ENCODE assay signal across 25 cellular contexts in the genomic region with DNA sequence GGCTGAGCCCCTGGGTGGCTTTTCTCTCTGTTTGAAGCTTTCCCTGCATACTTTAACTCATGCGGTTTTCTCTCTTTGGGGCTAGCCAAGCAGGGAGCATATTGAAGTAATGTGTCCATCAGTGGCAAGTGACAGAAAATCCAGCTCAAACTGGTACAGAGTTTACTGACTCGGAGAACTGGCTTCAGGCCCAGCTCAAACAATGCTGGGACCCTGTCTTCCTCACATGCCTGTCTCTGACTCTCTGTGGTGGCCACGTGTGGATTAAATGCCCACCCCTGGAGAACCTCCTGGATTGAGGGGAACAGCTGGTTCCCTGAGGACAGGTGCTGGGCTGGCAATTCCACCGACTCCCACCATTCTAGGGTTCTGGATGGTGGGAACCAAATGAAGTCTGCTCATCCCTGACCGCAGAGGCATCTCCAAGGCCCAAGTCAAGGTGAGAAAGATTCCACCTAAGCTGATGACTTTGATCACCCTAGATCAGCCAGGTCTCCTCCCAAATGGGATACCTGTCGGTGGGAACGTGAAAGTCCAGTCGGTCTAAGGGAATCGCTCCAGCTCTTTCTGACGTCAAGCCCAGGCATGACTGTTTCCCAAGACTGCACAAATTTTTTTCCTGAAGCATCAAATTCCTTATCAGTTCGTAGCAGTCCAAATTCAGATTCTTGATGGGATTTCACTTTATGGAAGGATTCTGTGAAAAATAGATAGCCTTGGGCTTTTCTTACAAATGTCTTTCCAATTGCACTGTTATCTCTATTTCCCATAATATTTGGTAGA. TPM values are rescaled to one million over a fixed set of nuclear protein-coding genes. Genes with fewer than 3 reads are reported as not detected.
DNase-seq lines count a peak whose midpoint lies in the region; ATAC-seq, FAIRE-seq and TF ChIP-seq lines count a peak whose summit lies in the region.
"Had no signal": no experiment of that assay in that cellular context is flagged by ENCODE, and none has a peak within 500 bp of the region (broad histone marks: within the 10 kb centered on the region; RNA-seq: fewer than 3 reads in every experiment).

No MANE protein-coding gene starts in this region.

- H3K9ac ChIP-seq in K562 (ENCODE audit: insufficient read depth in 1 of 2, low read depth in 2 of 2, low read length in 2 of 2) (no peak overlapping the region), neural progenitor cell (no peak overlapping the region)
- H3K9ac ChIP-seq: BLaER1 had no signal

- H4K20me1 ChIP-seq in K562 (replicated peaks; ENCODE audit: control insufficient read depth, insufficient read depth, low read length) (no peaks in the 10 kb centered on the region), neural progenitor cell (ENCODE audit: low read depth) (no peaks in the 10 kb centered on the region)
- H4K20me1 ChIP-seq: BLaER1 had no signal

- WGBS in K562 (ENCODE audit: insufficient coverage, low coverage, missing lambda C conversion rate): 19% methylated on average over 11 of the region's 11 CpGs
- WGBS in spleen, 5 donors: 84 to 93% (median 89%) methylated on average over 11 of the region's 11 CpGs

- H3K4me3 Mint-ChIP-seq in neural progenitor cell: no peak overlapping the region
- H3K4me3 Mint-ChIP-seq: CD4-positive, alpha-beta memory T cell; GM23338 had no signal

- no peaks in the 10 kb centered on the region for H3K36me3 ChIP-seq in K562 (ENCODE audit: control insufficient read depth, insufficient read depth, low read length)
- H3K36me3 ChIP-seq in neural progenitor cell: no peaks in the 10 kb centered on the region
- H3K36me3 ChIP-seq in spleen: no peaks in the 10 kb centered on the region
- H3K36me3 ChIP-seq: BLaER1 had no signal

- peak overlapping the region; percentile 53 for H3K27ac Mint-ChIP-seq in neural progenitor cell
- H3K27ac Mint-ChIP-seq: CD4-positive, alpha-beta memory T cell; GM23338 had no signal

- no peaks in the 10 kb centered on the region for H3F3A ChIP-seq in neural progenitor cell (ENCODE audit: low read depth)

- no peak for TF ChIP-seq CTCF in K562 (IDR thresholded peaks at IDR 0.05 in 2 of 3, conservative IDR thresholded peaks at IDR 0.05 in 1 of 3; ENCODE audit: insufficient read depth in 2 of 3, low read depth in 1 of 3, low read length in 3 of 3)
- no peak for TF ChIP-seq CTCF in fibroblast of the aortic adventitia (IDR thresholded peaks at IDR 0.05; ENCODE audit: insufficient read depth, low read length)
- TF ChIP-seq CTCF in neural progenitor cell (IDR thresholded peaks at IDR 0.05): no peak
- TF ChIP-seq CTCF in spleen (IDR thresholded peaks at IDR 0.05 in 8 of 11, conservative IDR thresholded peaks at IDR 0.05 in 3 of 11): no peak

- intact Hi-C loops in K562 (cut with micrococcal nuclease) (loop anchor here (5.0 kb wide), 1 partner anchor 262 kb away; no protein-coding TSS in a partner anchor), spleen (cut with DNase I; ENCODE audit: low total_unique reads) (no loop called here)

- no peak overlapping the region for H3K4me3 ChIP-seq in K562
- H3K4me3 ChIP-seq in fibroblast of the aortic adventitia (ENCODE audit: low read depth, low read length): no peak overlapping the region
- H3K4me3 ChIP-seq in neural progenitor cell: no peak overlapping the region
- H3K4me3 ChIP-seq in spleen: no peak overlapping the region
- H3K4me3 ChIP-seq: BLaER1, GM23338, SK-N-MC had no signal

- no peak for TF ChIP-seq EP300 in K562 (IDR thresholded peaks at IDR 0.05; ENCODE audit: low read length)

- no peak for ATAC-seq in K562
- ATAC-seq in GM19351 (IDR thresholded peaks at IDR 0.05; ENCODE audit: unreplicated experiment): no peak
- ATAC-seq: GM23338, HCT116 had no signal

- H3K9me1 ChIP-seq in K562 (ENCODE audit: control insufficient read depth, insufficient read depth, low read length): no peaks in the 10 kb centered on the region

- peaks cover 10% of the 10 kb centered on the region for H3K27me3 Mint-ChIP-seq in neural progenitor cell (ENCODE audit: insufficient read depth, low read depth)

- TF ChIP-seq POLR2A in K562 (conservative IDR thresholded peaks at IDR 0.05) (no peak), spleen (IDR thresholded peaks at IDR 0.05) (no peak)

- no TSS peak for BruUV-seq in K562 (replicated peaks; lab: Mats Ljungman, UMichigan)

- H3K4me1 ChIP-seq in K562 (replicated peaks in 1 of 2; ENCODE audit: control insufficient read depth in 2 of 2, insufficient read depth in 2 of 2, low read length in 2 of 2): peaks cover 4 to 14% of the 10 kb centered on the region in 2 experiments; a peak in 4 of 5 replicates
- H3K4me1 ChIP-seq in neural progenitor cell: no peaks in the 10 kb centered on the region
- H3K4me1 ChIP-seq in spleen: no peaks in the 10 kb centered on the region

- peaks cover 6 to 25% of the 10 kb centered on the region in 2 experiments; a peak in 3 of 5 replicates for H3K27me3 ChIP-seq in K562 (ENCODE audit: control insufficient read depth in 2 of 2, insufficient read depth in 2 of 2, low read length in 2 of 2)
- H3K27me3 ChIP-seq in neural progenitor cell: no peaks in the 10 kb centered on the region
- peaks cover 0 to 16% (median 0%) of the 10 kb centered on the region in 7 donors for H3K27me3 ChIP-seq in spleen (replicated peaks in 1 of 7)
- H3K27me3 ChIP-seq: BLaER1 had no signal

- no peaks in the 10 kb centered on the region for H3K36me3 Mint-ChIP-seq in neural progenitor cell
- H3K36me3 Mint-ChIP-seq: CD4-positive, alpha-beta memory T cell had no signal

- H3K79me2 ChIP-seq in K562 (ENCODE audit: control insufficient read depth, insufficient read depth, low read length): no peaks in the 10 kb centered on the region
- H3K79me2 ChIP-seq in neural progenitor cell (ENCODE audit: low read depth): no peaks in the 10 kb centered on the region

- POLR2A ChIA-PET in K562 (lab: Yijun Ruan, JAX): interaction anchor here (0.6 to 1.7 kb wide), 3 partner anchors 11 to 237 kb away, joined by 3 to 6 read pairs (median 3); partner anchors contain the start of gene HDAC11

- H3K27ac ChIP-seq in K562 (ENCODE audit: extremely low read depth, low read depth, low read length) (no peak overlapping the region), neural progenitor cell (no peak overlapping the region), spleen (no peak overlapping the region)
- H3K27ac ChIP-seq: BLaER1, HL-60, SK-N-MC had no signal

- in situ Hi-C loops in K562 (cut with MboI): loop anchor here (5.0 kb wide), 1 partner anchor 377 kb away; no protein-coding TSS in a partner anchor

- H3K9me3 Mint-ChIP-seq in neural progenitor cell: no peaks in the 10 kb centered on the region

- no peak for TF ChIP-seq RAD21 in K562 (CRISPR knock-in tag; conservative IDR thresholded peaks at IDR 0.05 in 1 of 2, IDR thresholded peaks at IDR 0.05 in 1 of 2)

- CTCF ChIA-PET in K562 (lab: Yijun Ruan, JAX; ENCODE audit: low intra/inter-chr PET ratio): no interaction called here

- H3K9me3 ChIP-seq in K562 (replicated peaks; ENCODE audit: control insufficient read depth, insufficient read depth, low read depth, low read length) (no peaks in the 10 kb centered on the region), neural progenitor cell (ENCODE audit: low read depth) (no peaks in the 10 kb centered on the region), spleen (no peaks in the 10 kb centered on the region)
- H3K9me3 ChIP-seq: BLaER1 had no signal

- no peak overlapping the region for H3K4me2 ChIP-seq in K562 (ENCODE audit: insufficient read depth, low read length)
- no peak overlapping the region for H3K4me2 ChIP-seq in neural progenitor cell
- H3K4me2 ChIP-seq: GM23338 had no signal

- H3K4me1 Mint-ChIP-seq in neural progenitor cell: peaks cover 36% of the 10 kb centered on the region

- DNase-seq in K562 (ENCODE audit: extremely low read depth in 1 of 4, low spot score in 3 of 4) (peak in 1 of 4 experiments; percentile 4), fibroblast of the aortic adventitia (ENCODE audit: low read depth) (peak; percentile 13), neural progenitor cell (ENCODE audit: low spot score) (no peak), spleen (peak; percentile 41), activated T-cell treated with anti-CD3 and anti-CD28 coated beads for 4 hours (no peak), NCI-H2171 treated with DMSO at 0.1 percent for 48 hours (lab: John Stamatoyannopoulos, UW) (no peak)
- DNase-seq in activated effector memory CD4-positive, alpha-beta T cell treated with anti-CD3 and anti-CD28 coated beads, Interleukin-2, amount 50 U/mL, for 16 hours: no peak
- DNase-seq: CD4-positive, alpha-beta memory T cell; GF-D8; IMR-90; Karpas-422; NCI-H1092 treated with DMSO at 0.1 percent for 48 hours; NCI-H1694; NCI-H2081 treated with DMSO at 0.1 percent for 48 hours; NCI-H2227 treated with DMSO at 0.1 percent for 48 hours; NCI-H510A treated with DMSO at 0.1 percent for 48 hours; NCI-H774; OCI-M1; Right ventricle myocardium superior had no signal

- FAIRE-seq in K562 (lab: Jason Lieb, UNC): no peak

- H2AFZ ChIP-seq in K562 (ENCODE audit: low read depth, low read length): no peak overlapping the region
- H2AFZ ChIP-seq in neural progenitor cell (replicated peaks): no peak overlapping the region
- H2AFZ ChIP-seq: GM23338 had no signal

RNA-seq across cellular contexts. Expression of gene HDAC11, which starts 16.3 kb away (rescaled TPM):
- total RNA-seq in K562 (2011; cell fraction: chromatin; rRNA removed; ENCODE audit: low replicate concordance): 2.7 and 8.1 TPM in 2 replicates
- 7.7 and 8.8 TPM in 2 replicates for total RNA-seq in K562 (2011; cell fraction: nucleolus; rRNA removed)
- total RNA-seq in K562 (2011; cell fraction: nucleoplasm; rRNA removed): 5.1 and 6.9 TPM in 2 replicates
- total RNA-seq in K562 (2014; rRNA removed) (4.1 and 8.2 TPM in 2 replicates), K562 (2014; rRNA removed; fragmentation: Illumina TruSeq; extraction: Trizol) (2.5 and 3.1 TPM in 2 replicates), K562 (2015; rRNA removed; fragmentation: Illumina TruSeq; extraction: Trizol) (4.6 TPM in 2 replicates), K562 (2021) (4.6 and 6.0 TPM in 2 replicates), fibroblast of the aortic adventitia (ENCODE audit: low replicate concordance) (3.9 and 5.2 TPM in 2 replicates), neural progenitor cell (ENCODE audit: low replicate concordance) (4.8 and 12.6 TPM in 2 replicates), spleen (10 to 100 TPM in 2 of 7 donors, 1 to 10 TPM in 5; 4.2 to 11.2 (median 6.3) TPM)
- polyA plus RNA-seq in K562 (2011; rRNA removed) (4.6 and 6.4 TPM in 2 replicates), K562 (2014; fragmentation: Illumina TruSeq; extraction: Trizol) (4.5 and 4.9 TPM in 2 replicates), K562 (2014; fragmentation: Nextera tagmentation; extraction: Ambion mirVana) (1 to 10 TPM in 1 of 2 experiments, under 1 TPM in 1; 0.60 to 1.2 TPM), K562 (2014; rRNA removed) (5.0 and 7.9 TPM in 2 replicates), spleen (1 to 10 TPM; 2.5 to 6.5 (median 3.3) TPM)
- polyA plus RNA-seq in K562 (2011; cell fraction: cytosol; rRNA removed): 6.6 and 7.2 TPM in 2 replicates
- polyA plus RNA-seq in K562 (2011; cell fraction: nucleus; rRNA removed): 4.0 and 4.1 TPM in 2 replicates
- polyA plus RNA-seq in K562 (2012): 6.2 and 9.2 TPM in 2 replicates
- 3.7 and 4.3 TPM in 2 replicates for polyA minus RNA-seq in K562 (2011; rRNA and poly(A)+ RNA removed)
- polyA minus RNA-seq in K562 (2011; cell fraction: cytosol; rRNA and poly(A)+ RNA removed): 2.7 and 3.1 TPM in 2 replicates
- polyA minus RNA-seq in K562 (2011; cell fraction: nucleus; rRNA and poly(A)+ RNA removed): 2.4 and 4.4 TPM in 2 replicates

RNA-seq across cellular contexts. Expression of gene NUP210, which starts 43.7 kb away (rescaled TPM):
- 213 and 603 TPM in 2 replicates for total RNA-seq in K562 (2011; cell fraction: chromatin; rRNA removed; ENCODE audit: low replicate concordance)
- 374 and 409 TPM in 2 replicates for total RNA-seq in K562 (2011; cell fraction: nucleolus; rRNA removed)
- 286 and 299 TPM in 2 replicates for total RNA-seq in K562 (2011; cell fraction: nucleoplasm; rRNA removed)
- total RNA-seq in K562 (2014; rRNA removed): 60.7 and 76.5 TPM in 2 replicates
- 25.4 and 30.2 TPM in 2 replicates for total RNA-seq in K562 (2014; rRNA removed; fragmentation: Illumina TruSeq; extraction: Trizol)
- 36.0 and 39.9 TPM in 2 replicates for total RNA-seq in K562 (2015; rRNA removed; fragmentation: Illumina TruSeq; extraction: Trizol)
- total RNA-seq in K562 (2021): 128 and 138 TPM in 2 replicates
- 44.0 and 93.3 TPM in 2 replicates for polyA plus RNA-seq in K562 (2011; rRNA removed)
- polyA plus RNA-seq in K562 (2011; cell fraction: cytosol; rRNA removed): 51.4 and 78.4 TPM in 2 replicates
- polyA plus RNA-seq in K562 (2011; cell fraction: nucleus; rRNA removed): 125 and 255 TPM in 2 replicates
- polyA plus RNA-seq in K562 (2012): 95.0 and 139 TPM in 2 replicates
- polyA plus RNA-seq in K562 (2014; fragmentation: Illumina TruSeq; extraction: Trizol): 90.7 and 111 TPM in 2 replicates
- polyA plus RNA-seq in K562 (2014; fragmentation: Nextera tagmentation; extraction: Ambion mirVana): 1 to 10 TPM; 1.2 to 1.4 TPM
- 54.3 and 61.0 TPM in 2 replicates for polyA plus RNA-seq in K562 (2014; rRNA removed)
- polyA minus RNA-seq in K562 (2011; rRNA and poly(A)+ RNA removed): 82.2 and 99.7 TPM in 2 replicates
- 114 and 152 TPM in 2 replicates for polyA minus RNA-seq in K562 (2011; cell fraction: cytosol; rRNA and poly(A)+ RNA removed)
- polyA minus RNA-seq in K562 (2011; cell fraction: nucleus; rRNA and poly(A)+ RNA removed): 137 and 138 TPM in 2 replicates
- total RNA-seq in fibroblast of the aortic adventitia (ENCODE audit: low replicate concordance): 0.33 and 0.45 TPM in 2 replicates
- 37.1 and 78.9 TPM in 2 replicates for total RNA-seq in neural progenitor cell (ENCODE audit: low replicate concordance)
- total RNA-seq in spleen: 10 to 100 TPM; 49.8 to 76.8 (median 64.2) TPM
- polyA plus RNA-seq in spleen: 10 to 100 TPM; 20.1 to 35.0 (median 23.6) TPM

Comparison
In these comparisons a context has a peak if more than half of its experiments do, and no peak if none do; other contexts are left out.
1. DNase-seq: peak in fibroblast of the aortic adventitia (single experiment) and spleen (single experiment); none in neural progenitor cell (single experiment), activated T-cell treated with anti-CD3 and anti-CD28 coated beads for 4 hours (single experiment), activated effector memory CD4-positive, alpha-beta T cell treated with anti-CD3 and anti-CD28 coated beads, Interleukin-2, amount 50 U/mL, for 16 hours (single experiment) and NCI-H2171 treated with DMSO at 0.1 percent for 48 hours (single experiment).
2. RNA of gene NUP210, which starts 43.7 kb away (total RNA-seq): 49.8 to 76.8 TPM in spleen, 25.4 to 603 TPM in K562 and 37.1 to 78.9 TPM in neural progenitor cell; 0.33 to 0.45 TPM in fibroblast of the aortic adventitia; every median in the first group is over 10 times any median in the second.